20 cellular contexts compared by ENCODE assay signal in the genomic region with DNA sequence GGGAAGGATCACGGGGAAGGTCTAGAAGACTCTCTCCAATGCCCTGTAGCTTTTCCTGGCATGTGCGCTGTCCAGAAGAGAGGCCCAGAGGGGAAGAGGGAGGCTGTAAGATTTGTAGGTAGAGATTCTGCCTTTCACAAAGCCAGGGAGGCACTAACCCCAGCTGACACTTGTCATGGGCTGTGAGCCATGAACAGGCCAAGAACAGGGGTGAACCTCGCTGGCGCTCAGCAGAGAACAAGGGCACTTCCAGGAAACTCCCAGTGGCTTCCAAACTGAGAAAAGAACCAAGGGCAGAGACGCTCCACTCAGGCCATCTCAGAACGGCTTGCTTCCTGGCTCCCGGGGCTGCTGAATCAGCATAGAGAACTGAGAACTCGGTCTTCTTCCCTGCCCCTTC.
A peak's percentile ranks its signal among the peaks of the same experiment; 100 is the strongest.
DNase-seq lines count a peak whose midpoint lies in the region; ATAC-seq and TF ChIP-seq lines count a peak whose summit lies in the region.
"Had no signal": no experiment of that assay in that cellular context is flagged by ENCODE, and none has a peak within 500 bp of the region (broad histone marks: within the 10 kb centered on the region; RNA-seq: fewer than 3 reads in every experiment).

No MANE protein-coding gene starts in this region.

- H3K27ac ChIP-seq in neural progenitor cell (no peak overlapping the region), subcutaneous abdominal adipose tissue (ENCODE audit: low read depth, low read length) (peak overlapping the region; percentile 59), substantia nigra (ENCODE audit: low read depth, low read length, poor library complexity, severe bottlenecking) (no peak overlapping the region)
- H3K27ac ChIP-seq: cardiac muscle cell, hepatocyte, SJSA1 had no signal

- peak overlapping the region; percentile 29 for H2AFZ ChIP-seq in neural progenitor cell (replicated peaks)
- H2AFZ ChIP-seq: hepatocyte had no signal

- CTCF ChIA-PET in WTC11 (lab: Charles Lee), result interaction anchor here (0.8 to 2.2 kb wide), 2 partner anchors 21 to 216 kb away, joined by 3 to 9 read pairs; no protein-coding TSS in a partner anchor

- H3K27me3 ChIP-seq in neural progenitor cell, result no peaks in the 10 kb centered on the region
- H3K27me3 ChIP-seq in subcutaneous abdominal adipose tissue (ENCODE audit: control insufficient read depth in 5 of 5, insufficient read depth in 4 of 5, low read length in 5 of 5), result no peaks in the 10 kb centered on the region
- H3K27me3 ChIP-seq: cardiac muscle cell, hepatocyte, SJSA1 had no signal

- no peak overlapping the region for H3K4me2 ChIP-seq in neural progenitor cell

- no peak overlapping the region for H3K9ac ChIP-seq in neural progenitor cell
- H3K9ac ChIP-seq in subcutaneous abdominal adipose tissue (ENCODE audit: low read length in 5 of 5), result no peak overlapping the region

- intact Hi-C loops in cardiac septum (cut with DNase I), result loop anchor here (5.0 kb wide), 1 partner anchor 89 kb away; no protein-coding TSS in a partner anchor

- no peaks in the 10 kb centered on the region for H3K9me3 ChIP-seq in neural progenitor cell (ENCODE audit: low read depth)
- no peaks in the 10 kb centered on the region for H3K9me3 ChIP-seq in subcutaneous abdominal adipose tissue (ENCODE audit: control insufficient read depth in 5 of 5, low read length in 5 of 5)
- H3K9me3 ChIP-seq: SJSA1 had no signal

- H4K20me1 ChIP-seq in neural progenitor cell (ENCODE audit: low read depth), result no peaks in the 10 kb centered on the region

- H3K36me3 ChIP-seq in neural progenitor cell (no peaks in the 10 kb centered on the region), subcutaneous abdominal adipose tissue (ENCODE audit: control insufficient read depth in 5 of 5, insufficient read depth in 5 of 5, low read length in 5 of 5) (no peaks in the 10 kb centered on the region)
- H3K36me3 ChIP-seq: cardiac muscle cell, SJSA1 had no signal

- H3K4me3 Mint-ChIP-seq in WTC11 (no peak overlapping the region), neural progenitor cell (no peak overlapping the region), type B pancreatic cell (no peak overlapping the region)
- H3K4me3 Mint-ChIP-seq: activated naive CD8-positive, alpha-beta T cell treated with anti-CD3 and anti-CD28 coated beads, Interleukin-2, amount 50 U/mL, for 24 hours; activated T-helper 17 cell treated with anti-CD3 and anti-CD28 coated beads, Interleukin-2, amount 50 U/mL, for 72 hours had no signal

- H3F3A ChIP-seq in neural progenitor cell (ENCODE audit: low read depth), result no peaks in the 10 kb centered on the region

- H3K9me3 Mint-ChIP-seq in WTC11, result no peaks in the 10 kb centered on the region
- no peaks in the 10 kb centered on the region for H3K9me3 Mint-ChIP-seq in neural progenitor cell
- H3K9me3 Mint-ChIP-seq in type B pancreatic cell, result no peaks in the 10 kb centered on the region
- H3K9me3 Mint-ChIP-seq: activated naive CD8-positive, alpha-beta T cell treated with anti-CD3 and anti-CD28 coated beads, Interleukin-2, amount 50 U/mL, for 24 hours; activated T-helper 17 cell treated with anti-CD3 and anti-CD28 coated beads, Interleukin-2, amount 50 U/mL, for 72 hours had no signal

- H3K4me3 ChIP-seq in neural progenitor cell, result no peak overlapping the region
- H3K4me3 ChIP-seq in subcutaneous abdominal adipose tissue (ENCODE audit: low read depth in 1 of 5, low read length in 5 of 5), result peak overlapping the region in 1 of 5 donors; percentile 10
- H3K4me3 ChIP-seq: cardiac muscle cell, hepatocyte, SJSA1 had no signal

- ATAC-seq in WTC11 (peak; percentile 23; the same call in 1 of the 2 replicates), GM19035 (IDR thresholded peaks at IDR 0.05; ENCODE audit: unreplicated experiment) (no peak)
- ATAC-seq: activated naive CD8-positive, alpha-beta T cell treated with anti-CD3 and anti-CD28 coated beads, Interleukin-2, amount 50 U/mL, for 24 hours; activated T-helper 17 cell treated with anti-CD3 and anti-CD28 coated beads, Interleukin-2, amount 50 U/mL, for 72 hours; PC-3 had no signal

- no peaks in the 10 kb centered on the region for H3K79me2 ChIP-seq in neural progenitor cell (ENCODE audit: low read depth)
- H3K79me2 ChIP-seq: hepatocyte had no signal

- DNase-seq in WTC11 (ENCODE audit: low spot score) (no peak), cardiac septum (ENCODE audit: low spot score) (peak; percentile 75), neural progenitor cell (ENCODE audit: low spot score) (no peak), type B pancreatic cell (ENCODE audit: extremely low spot score, unreplicated experiment) (no peak), GM19240 (ENCODE audit: insufficient read length, low spot score) (no peak), substantia nigra (lab: John Stamatoyannopoulos, UW) (no peak)
- DNase-seq: activated CD4-positive, CD25-positive, alpha-beta regulatory T cell treated with anti-CD3 and anti-CD28 coated beads, Interleukin-2, amount 50 U/mL, for 72 hours; activated naive CD8-positive, alpha-beta T cell treated with anti-CD3 and anti-CD28 coated beads, Interleukin-2, amount 50 U/mL, for 24 hours; Kasumi-1; mesendoderm; NCI-H1092 treated with DMSO at 0.1 percent for 48 hours; NCI-H82; PC-3; stimulated activated CD4-positive, alpha-beta T cell treated with anti-CD3 and anti-CD28 coated beads, Interleukin-4, amount 100 ng/mL, for 1 hour had no signal

- no peak for TF ChIP-seq CTCF in WTC11 (IDR thresholded peaks at IDR 0.05)
- TF ChIP-seq CTCF in neural progenitor cell (IDR thresholded peaks at IDR 0.05), result no peak
- TF ChIP-seq CTCF in type B pancreatic cell (conservative IDR thresholded peaks at IDR 0.05), result no peak

- H3K27me3 Mint-ChIP-seq in WTC11 (ENCODE audit: low read depth), result no peaks in the 10 kb centered on the region
- H3K27me3 Mint-ChIP-seq in neural progenitor cell (ENCODE audit: insufficient read depth, low read depth), result no peaks in the 10 kb centered on the region
- H3K27me3 Mint-ChIP-seq in type B pancreatic cell, result no peaks in the 10 kb centered on the region
- H3K27me3 Mint-ChIP-seq: activated T-helper 17 cell treated with anti-CD3 and anti-CD28 coated beads, Interleukin-2, amount 50 U/mL, for 72 hours had no signal

- no peak overlapping the region for H3K27ac Mint-ChIP-seq in WTC11
- H3K27ac Mint-ChIP-seq in neural progenitor cell, result no peak overlapping the region
- no peak overlapping the region for H3K27ac Mint-ChIP-seq in type B pancreatic cell
- H3K27ac Mint-ChIP-seq: activated naive CD8-positive, alpha-beta T cell treated with anti-CD3 and anti-CD28 coated beads, Interleukin-2, amount 50 U/mL, for 24 hours; activated T-helper 17 cell treated with anti-CD3 and anti-CD28 coated beads, Interleukin-2, amount 50 U/mL, for 72 hours had no signal

- H3K4me1 Mint-ChIP-seq in WTC11, result peaks cover 14% of the 10 kb centered on the region
- peaks cover 5% of the 10 kb centered on the region for H3K4me1 Mint-ChIP-seq in neural progenitor cell
- peaks cover 17% of the 10 kb centered on the region for H3K4me1 Mint-ChIP-seq in type B pancreatic cell (ENCODE audit: unreplicated experiment)
- H3K4me1 Mint-ChIP-seq: activated naive CD8-positive, alpha-beta T cell treated with anti-CD3 and anti-CD28 coated beads, Interleukin-2, amount 50 U/mL, for 24 hours; activated T-helper 17 cell treated with anti-CD3 and anti-CD28 coated beads, Interleukin-2, amount 50 U/mL, for 72 hours had no signal

- POLR2A ChIA-PET in WTC11 (lab: Charles Lee), result no interaction called here

- H3K36me3 Mint-ChIP-seq in WTC11 (no peaks in the 10 kb centered on the region), neural progenitor cell (no peaks in the 10 kb centered on the region), type B pancreatic cell (no peaks in the 10 kb centered on the region)

- no peaks in the 10 kb centered on the region for H3K4me1 ChIP-seq in neural progenitor cell
- peaks cover 5 to 46% (median 40%) of the 10 kb centered on the region in 5 donors for H3K4me1 ChIP-seq in subcutaneous abdominal adipose tissue (ENCODE audit: control insufficient read depth in 5 of 5, insufficient read depth in 5 of 5, low read length in 5 of 5)
- H3K4me1 ChIP-seq: SJSA1 had no signal

TF ChIP-seq in WTC11, 78 proteins besides CTCF, POLR2A, EP300 and RAD21 (continues in another document):
- TF ChIP-seq PRRX2 (CRISPR knock-in tag; IDR thresholded peaks at IDR 0.05), result no peak
- TF ChIP-seq, protein P1, sequence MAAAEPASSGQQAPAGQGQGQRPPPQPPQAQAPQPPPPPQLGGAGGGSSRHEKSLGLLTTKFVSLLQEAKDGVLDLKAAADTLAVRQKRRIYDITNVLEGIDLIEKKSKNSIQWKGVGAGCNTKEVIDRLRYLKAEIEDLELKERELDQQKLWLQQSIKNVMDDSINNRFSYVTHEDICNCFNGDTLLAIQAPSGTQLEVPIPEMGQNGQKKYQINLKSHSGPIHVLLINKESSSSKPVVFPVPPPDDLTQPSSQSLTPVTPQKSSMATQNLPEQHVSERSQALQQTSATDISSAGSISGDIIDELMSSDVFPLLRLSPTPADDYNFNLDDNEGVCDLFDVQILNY (CRISPR knock-in tag; IDR thresholded peaks at IDR 0.05), result no peak
- no peak for TF ChIP-seq JAZF1 (CRISPR knock-in tag; IDR thresholded peaks at IDR 0.05)
- TF ChIP-seq ATF1 (CRISPR knock-in tag; IDR thresholded peaks at IDR 0.05), result no peak
- TF ChIP-seq, protein P2, sequence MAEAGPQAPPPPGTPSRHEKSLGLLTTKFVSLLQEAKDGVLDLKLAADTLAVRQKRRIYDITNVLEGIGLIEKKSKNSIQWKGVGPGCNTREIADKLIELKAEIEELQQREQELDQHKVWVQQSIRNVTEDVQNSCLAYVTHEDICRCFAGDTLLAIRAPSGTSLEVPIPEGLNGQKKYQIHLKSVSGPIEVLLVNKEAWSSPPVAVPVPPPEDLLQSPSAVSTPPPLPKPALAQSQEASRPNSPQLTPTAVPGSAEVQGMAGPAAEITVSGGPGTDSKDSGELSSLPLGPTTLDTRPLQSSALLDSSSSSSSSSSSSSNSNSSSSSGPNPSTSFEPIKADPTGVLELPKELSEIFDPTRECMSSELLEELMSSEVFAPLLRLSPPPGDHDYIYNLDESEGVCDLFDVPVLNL (CRISPR knock-in tag; IDR thresholded peaks at IDR 0.05; ENCODE audit: borderline replicate concordance, low read depth), result no peak
- TF ChIP-seq, protein P3, sequence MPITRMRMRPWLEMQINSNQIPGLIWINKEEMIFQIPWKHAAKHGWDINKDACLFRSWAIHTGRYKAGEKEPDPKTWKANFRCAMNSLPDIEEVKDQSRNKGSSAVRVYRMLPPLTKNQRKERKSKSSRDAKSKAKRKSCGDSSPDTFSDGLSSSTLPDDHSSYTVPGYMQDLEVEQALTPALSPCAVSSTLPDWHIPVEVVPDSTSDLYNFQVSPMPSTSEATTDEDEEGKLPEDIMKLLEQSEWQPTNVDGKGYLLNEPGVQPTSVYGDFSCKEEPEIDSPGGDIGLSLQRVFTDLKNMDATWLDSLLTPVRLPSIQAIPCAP (CRISPR knock-in tag; IDR thresholded peaks at IDR 0.05), result no peak
- TF ChIP-seq, protein P4, sequence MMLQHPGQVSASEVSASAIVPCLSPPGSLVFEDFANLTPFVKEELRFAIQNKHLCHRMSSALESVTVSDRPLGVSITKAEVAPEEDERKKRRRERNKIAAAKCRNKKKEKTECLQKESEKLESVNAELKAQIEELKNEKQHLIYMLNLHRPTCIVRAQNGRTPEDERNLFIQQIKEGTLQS (CRISPR knock-in tag; conservative IDR thresholded peaks at IDR 0.05), result no peak
- no peak for TF ChIP-seq SMAD4 (CRISPR knock-in tag; IDR thresholded peaks at IDR 0.05)
- no peak for TF ChIP-seq FOXJ3 (CRISPR knock-in tag; IDR thresholded peaks at IDR 0.05; ENCODE audit: borderline replicate concordance)
